ENCODE assay signal across 17 cellular contexts in the genomic region with DNA sequence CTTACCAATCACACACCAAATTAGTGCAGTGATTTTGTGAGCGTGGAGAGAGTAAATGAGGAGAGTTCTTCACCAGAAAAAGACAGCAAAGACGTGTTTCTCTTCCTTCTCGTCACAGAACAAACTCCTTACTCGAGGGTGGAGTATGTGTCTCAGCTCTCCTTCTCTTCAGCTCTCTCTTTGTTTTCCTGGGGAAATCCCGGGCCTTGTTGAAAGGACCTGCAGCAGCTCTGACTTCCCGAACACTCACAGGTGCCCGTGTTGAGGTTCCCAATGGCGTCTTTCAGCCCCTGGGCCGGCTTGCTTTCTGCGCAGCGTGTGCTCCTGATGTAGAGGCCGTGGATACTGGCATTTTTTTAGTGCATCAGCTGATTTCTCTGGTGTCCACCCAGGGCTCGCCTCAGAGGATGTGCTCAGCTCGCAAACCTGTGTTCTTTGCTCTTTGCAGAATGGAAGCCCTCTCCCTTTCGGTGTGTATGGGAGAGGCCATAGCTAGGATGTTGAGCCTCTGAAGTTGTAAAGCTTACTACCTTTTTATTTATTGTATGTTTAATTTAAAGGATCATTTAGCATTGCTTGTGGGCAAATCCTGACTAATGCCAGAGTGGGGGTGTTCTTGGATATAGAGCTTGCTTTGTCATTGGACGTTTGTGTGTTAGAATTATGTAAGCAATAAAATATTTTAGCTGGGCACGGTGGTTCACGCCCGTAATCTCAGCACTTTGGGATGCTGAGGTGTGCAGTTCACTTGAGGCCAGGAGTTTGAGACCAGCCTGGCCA. TPM values are rescaled to one million over a fixed set of nuclear protein-coding genes. Genes with fewer than 3 reads are reported as not detected.
DNase-seq lines count a peak whose midpoint lies in the region; ATAC-seq and TF ChIP-seq lines count a peak whose summit lies in the region.
"Had no signal": no experiment of that assay in that cellular context is flagged by ENCODE, and none has a peak within 500 bp of the region (broad histone marks: within the 10 kb centered on the region; RNA-seq: fewer than 3 reads in every experiment).

No MANE protein-coding gene starts in this region.

- H3K27ac ChIP-seq in heart right ventricle: peak overlapping the region in 6 of 10 donors; percentile 19 to 48 (median 30)
- no peak overlapping the region for H3K27ac ChIP-seq in upper lobe of right lung
- H3K27ac ChIP-seq: SK-N-MC had no signal

- H3K4me1 Mint-ChIP-seq in T-helper 17 cell: peaks cover 34% of the 10 kb centered on the region
- H3K4me1 Mint-ChIP-seq in activated CD8-positive, alpha-beta memory T cell treated with anti-CD3 and anti-CD28 coated beads, Interleukin-2, amount 10 ng/mL, durations not matched to agents 7 days and 5 days: peaks cover 14% of the 10 kb centered on the region
- H3K4me1 Mint-ChIP-seq: nephron had no signal

- WGBS in heart right ventricle, 2 donors: 71 to 84% methylated on average over 19 of the region's 19 CpGs

- H3K27me3 ChIP-seq in heart right ventricle (no peaks in the 10 kb centered on the region), upper lobe of right lung (no peaks in the 10 kb centered on the region)

- H3K27me3 Mint-ChIP-seq in T-helper 17 cell: no peaks in the 10 kb centered on the region
- H3K27me3 Mint-ChIP-seq in activated CD8-positive, alpha-beta memory T cell treated with anti-CD3 and anti-CD28 coated beads, Interleukin-2, amount 10 ng/mL, durations not matched to agents 7 days and 5 days: no peaks in the 10 kb centered on the region

- peaks cover 0 to 97% (median 32%) of the 10 kb centered on the region in 9 donors for H3K36me3 ChIP-seq in heart right ventricle
- peaks cover 72% of the 10 kb centered on the region for H3K36me3 ChIP-seq in upper lobe of right lung

- no peaks in the 10 kb centered on the region for H3K9me3 ChIP-seq in heart right ventricle
- no peaks in the 10 kb centered on the region for H3K9me3 ChIP-seq in T-helper 17 cell (ENCODE audit: control insufficient read depth, low read length, poor library complexity, severe bottlenecking)
- no peaks in the 10 kb centered on the region for H3K9me3 ChIP-seq in upper lobe of right lung

- H3K36me3 Mint-ChIP-seq in T-helper 17 cell (ENCODE audit: low read depth): peaks cover 6% of the 10 kb centered on the region
- peaks cover 38% of the 10 kb centered on the region for H3K36me3 Mint-ChIP-seq in activated CD8-positive, alpha-beta memory T cell treated with anti-CD3 and anti-CD28 coated beads, Interleukin-2, amount 10 ng/mL, durations not matched to agents 7 days and 5 days

- CTCF ChIA-PET in activated CD8-positive, alpha-beta memory T cell treated with anti-CD3 and anti-CD28 coated beads, Interleukin-2, amount 10 ng/mL, durations not matched to agents 7 days and 5 days (lab: Charles Lee): no interaction called here

- intact Hi-C loops in heart right ventricle (cut with DNase I) (no loop called here), Right ventricle myocardium inferior (cut with DNase I) (no loop called here), upper lobe of right lung (cut with DNase I) (no loop called here)

- H3K4me3 ChIP-seq in heart right ventricle (no peak overlapping the region), fibroblast of mammary gland (ENCODE audit: control insufficient read depth, low read depth, low read length) (no peak overlapping the region), upper lobe of right lung (no peak overlapping the region)
- H3K4me3 ChIP-seq: SK-N-MC had no signal

- H3K4me1 ChIP-seq in heart right ventricle: peaks cover 0 to 23% (median 5%) of the 10 kb centered on the region in 9 donors
- H3K4me1 ChIP-seq in upper lobe of right lung: no peaks in the 10 kb centered on the region

- H3K27ac Mint-ChIP-seq in T-helper 17 cell: peak overlapping the region; percentile 72
- H3K27ac Mint-ChIP-seq in activated CD8-positive, alpha-beta memory T cell treated with anti-CD3 and anti-CD28 coated beads, Interleukin-2, amount 10 ng/mL, durations not matched to agents 7 days and 5 days: no peak overlapping the region
- H3K27ac Mint-ChIP-seq: nephron had no signal

- peak overlapping the region; percentile 9 for H3K4me3 Mint-ChIP-seq in T-helper 17 cell
- H3K4me3 Mint-ChIP-seq in activated CD8-positive, alpha-beta memory T cell treated with anti-CD3 and anti-CD28 coated beads, Interleukin-2, amount 10 ng/mL, durations not matched to agents 7 days and 5 days: no peak overlapping the region
- H3K4me3 Mint-ChIP-seq: nephron had no signal

- ATAC-seq in heart right ventricle (no peak), Right ventricle myocardium inferior (no peak), T-helper 17 cell (no peak), upper lobe of right lung (peak; percentile 37), GM21576 (IDR thresholded peaks at IDR 0.05; ENCODE audit: unreplicated experiment) (no peak)
- ATAC-seq in activated CD8-positive, alpha-beta memory T cell treated with anti-CD3 and anti-CD28 coated beads, Interleukin-2, amount 10 ng/mL, durations not matched to agents 7 days and 5 days: no peak

- TF ChIP-seq CTCF in heart right ventricle (IDR thresholded peaks at IDR 0.05) (no peak), fibroblast of mammary gland (conservative IDR thresholded peaks at IDR 0.05; ENCODE audit: control insufficient read depth, insufficient read depth, low read depth, low read length) (no peak), upper lobe of right lung (IDR thresholded peaks at IDR 0.05) (no peak)

- no peak for DNase-seq in heart right ventricle
- no peak for DNase-seq in Right ventricle myocardium inferior (ENCODE audit: missing footprints)
- DNase-seq in T-helper 17 cell: no peak
- peak; percentile 11 for DNase-seq in fibroblast of mammary gland (ENCODE audit: low read depth)
- DNase-seq in upper lobe of right lung: no peak
- DNase-seq in mucosa of gallbladder (ENCODE audit: low spot score): no peak
- DNase-seq in activated CD8-positive, alpha-beta memory T cell treated with anti-CD3 and anti-CD28 coated beads, Interleukin-2, amount 10 ng/mL, durations not matched to agents 7 days and 5 days: no peak
- DNase-seq: activated CD8-positive, alpha-beta memory T cell treated with anti-CD3 and anti-CD28 coated beads, Interleukin-2, amount 50 U/mL, for 48 hours; anterior cingulate cortex; effector memory CD4-positive, alpha-beta T cell; NCI-H2029; NK-92 treated with Interleukin-12 subunit alpha and Interleukin-12 subunit beta, amount 100 ng/mL, for 24 hours; right cardiac atrium; stimulated activated CD4-positive, alpha-beta T cell treated with anti-CD3 and anti-CD28 coated beads, Interleukin-4, amount 100 ng/mL, for 1 hour had no signal

- H3K9me3 Mint-ChIP-seq in activated CD8-positive, alpha-beta memory T cell treated with anti-CD3 and anti-CD28 coated beads, Interleukin-2, amount 10 ng/mL, durations not matched to agents 7 days and 5 days (ENCODE audit: low read depth): no peaks in the 10 kb centered on the region
- H3K9me3 Mint-ChIP-seq: nephron had no signal

RNA-seq across cellular contexts. Expression of a gene that starts 52.9 kb away (rescaled TPM):
- total RNA-seq in heart right ventricle (1 to 10 TPM in 4 of 10 donors, under 1 TPM in 5, not detected in 1; 0.28 to 1.4 (median 0.97) TPM), Right ventricle myocardium inferior (0.73 TPM), T-helper 17 cell (1 to 10 TPM in 1 of 2 donors, not detected in 1; 2.5 TPM), upper lobe of right lung (4.1 TPM), mucosa of gallbladder (4.3 TPM)
- polyA plus RNA-seq in heart right ventricle: 1 to 10 TPM; 2.3 to 3.7 TPM
- not detected for total RNA-seq in activated CD8-positive, alpha-beta memory T cell treated with anti-CD3 and anti-CD28 coated beads, Interleukin-2, amount 10 ng/mL, durations not matched to agents 7 days and 5 days
